Comparison of ENCODE assay signal across 18 cellular contexts in the genomic region with DNA sequence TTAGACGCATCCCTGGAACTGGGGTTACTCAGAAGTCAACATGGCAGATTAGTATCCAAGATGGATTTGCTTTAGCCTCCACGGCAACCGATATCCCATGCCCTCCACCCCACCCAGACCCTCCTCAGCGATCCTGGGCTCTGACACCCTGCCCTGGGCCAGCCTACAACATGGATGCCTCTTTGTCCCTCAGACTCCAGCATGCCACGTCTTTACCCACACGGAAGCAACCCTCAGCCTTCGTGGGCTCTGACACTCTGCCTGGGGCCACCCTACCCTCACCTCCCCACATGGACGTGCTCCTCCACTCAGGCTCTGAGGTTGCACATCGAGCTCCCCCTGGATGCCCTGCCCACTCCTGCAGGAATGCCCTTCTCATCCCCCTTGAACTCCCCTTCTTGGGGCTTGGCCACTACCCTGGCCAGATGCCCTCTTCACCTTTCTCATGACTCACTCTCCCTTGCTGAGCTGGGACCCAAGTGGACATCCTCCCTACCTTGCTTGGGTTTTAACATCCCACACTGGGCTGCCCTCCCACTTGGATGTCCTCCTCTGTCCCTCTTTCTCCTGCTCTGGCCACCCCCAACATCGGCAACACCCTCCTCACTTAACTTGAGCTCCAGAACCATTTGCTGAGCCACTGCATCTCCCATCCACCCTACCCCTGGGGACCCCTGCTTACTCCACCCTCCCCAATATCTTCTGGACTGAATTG. TPM values are rescaled to one million over a fixed set of nuclear protein-coding genes. Genes with fewer than 3 reads are reported as not detected.
"Had no signal": no experiment of that assay in that cellular context is flagged by ENCODE, and none has a peak within 500 bp of the region (broad histone marks: within the 10 kb centered on the region; RNA-seq: fewer than 3 reads in every experiment).

No MANE protein-coding gene starts in this region.

- H3K27ac Mint-ChIP-seq: activated naive CD4-positive, alpha-beta T cell treated with anti-CD3 and anti-CD28 coated beads, Interleukin-2, amount 50 U/mL, for 24 hours; activated T-helper 2 cell treated with anti-CD3 and anti-CD28 coated beads, Interferon-gamma antibody, Interleukin-2, Interleukin-4, amounts not matched to agents 10 μg/mL and 5 μg/mL and 100 μg/mL, durations not matched to agents 14 hours and 24 hours and 36 hours; natural killer cell treated with Interleukin-12 subunit alpha and Interleukin-12 subunit beta and Interleukin-15 and Interleukin-18, amount 100 ng/mL, for 72 hours; stimulated activated naive CD8-positive, alpha-beta T cell treated with anti-CD3 and anti-CD28 coated beads, Interleukin-15, Interleukin-2, amounts not matched to agents 100 ng/mL and 50 ng/mL, for 24 hours; T-cell; type B pancreatic cell had no signal

- H3K9me3 Mint-ChIP-seq: activated naive CD4-positive, alpha-beta T cell treated with anti-CD3 and anti-CD28 coated beads, Interleukin-2, amount 50 U/mL, for 24 hours; activated T-helper 2 cell treated with anti-CD3 and anti-CD28 coated beads, Interferon-gamma antibody, Interleukin-2, Interleukin-4, amounts not matched to agents 10 μg/mL and 5 μg/mL and 100 μg/mL, durations not matched to agents 14 hours and 24 hours and 36 hours; central memory CD8-positive, alpha-beta T cell; natural killer cell treated with Interleukin-12 subunit alpha and Interleukin-12 subunit beta and Interleukin-15 and Interleukin-18, amount 100 ng/mL, for 72 hours; stimulated activated naive CD8-positive, alpha-beta T cell treated with anti-CD3 and anti-CD28 coated beads, Interleukin-15, Interleukin-2, amounts not matched to agents 100 ng/mL and 50 ng/mL, for 24 hours had no signal

- H3K27me3 ChIP-seq: ovary, suprapubic skin had no signal

- H3K4me3 ChIP-seq: coronary artery, ovary, suprapubic skin had no signal

- H3K4me3 Mint-ChIP-seq: activated naive CD4-positive, alpha-beta T cell treated with anti-CD3 and anti-CD28 coated beads, Interleukin-2, amount 50 U/mL, for 24 hours; central memory CD8-positive, alpha-beta T cell; natural killer cell treated with Interleukin-12 subunit alpha and Interleukin-12 subunit beta and Interleukin-15 and Interleukin-18, amount 100 ng/mL, for 72 hours; stimulated activated naive CD8-positive, alpha-beta T cell treated with anti-CD3 and anti-CD28 coated beads, Interleukin-15, Interleukin-2, amounts not matched to agents 100 ng/mL and 50 ng/mL, for 24 hours; T-cell; type B pancreatic cell had no signal

- H3K9me3 ChIP-seq: ovary, suprapubic skin had no signal

- ATAC-seq: activated CD4-positive, CD25-positive, alpha-beta regulatory T cell treated with anti-CD3 and anti-CD28 coated beads, Interleukin-2, amount 50 U/mL, for 24 hours; natural killer cell treated with Interleukin-12 subunit alpha and Interleukin-12 subunit beta and Interleukin-15 and Interleukin-18, amount 100 ng/mL, for 72 hours; sciatic nerve; T-cell had no signal

- H3K36me3 ChIP-seq: ovary, suprapubic skin had no signal

- H3K36me3 Mint-ChIP-seq: activated naive CD4-positive, alpha-beta T cell treated with anti-CD3 and anti-CD28 coated beads, Interleukin-2, amount 50 U/mL, for 24 hours; natural killer cell treated with Interleukin-12 subunit alpha and Interleukin-12 subunit beta and Interleukin-15 and Interleukin-18, amount 100 ng/mL, for 72 hours; T-cell; type B pancreatic cell had no signal

- H3K27ac ChIP-seq: ovary, suprapubic skin had no signal

- H3K4me1 Mint-ChIP-seq: activated naive CD4-positive, alpha-beta T cell treated with anti-CD3 and anti-CD28 coated beads, Interleukin-2, amount 50 U/mL, for 24 hours; central memory CD8-positive, alpha-beta T cell; T-cell had no signal

- DNase-seq: activated CD4-positive, alpha-beta T cell treated with anti-CD3 and anti-CD28 coated beads, Interleukin-2, amount 50 U/mL, for 48 hours; activated T-cell treated with anti-CD3 and anti-CD28 coated beads, Interleukin-2, amount 50 U/mL, for 1 hour; effector CD4-positive, alpha-beta T cell; foreskin fibroblast; ovary; T-cell; T1000 had no signal

RNA-seq across cellular contexts. Expression of gene TMEM92, which starts 18.3 kb away (rescaled TPM):
- total RNA-seq: mesenteric fat pad; natural killer cell treated with Interleukin-12 subunit alpha and Interleukin-12 subunit beta and Interleukin-15 and Interleukin-18, amount 100 ng/mL, for 72 hours; T-cell had no signal
